35 cellular contexts compared by ENCODE assay signal in genomic region chr12:44174053-44174452, GRCh38.
"Had no signal": no experiment of that assay in that cellular context is flagged by ENCODE, and none has a peak within 500 bp of the region (broad histone marks: within the 10 kb centered on the region; RNA-seq: fewer than 3 reads in every experiment).

No MANE protein-coding gene starts in this region.

- H3K27me3 ChIP-seq: MG63 had no signal

- DNase-seq: Karpas-422, Kasumi-1, KG1, MG63, MM.1S, MV-4-11, NCI-H1048, NCI-H1092, NCI-H1092 treated with DMSO at 0.1 percent for 48 hours, NCI-H1105, NCI-H1105 treated with DMSO at 0.1 percent for 48 hours, NCI-H1417, NCI-H1417 treated with DMSO at 0.1 percent for 48 hours, NCI-H1436, NCI-H1436 treated with DMSO at 0.1 percent for 48 hours, NCI-H146, NCI-H1694, NCI-H1694 treated with DMSO at 0.1 percent for 48 hours, NCI-H187, NCI-H187 treated with DMSO at 0.1 percent for 48 hours, NCI-H1930, NCI-H2029, NCI-H2029 treated with DMSO at 0.1 percent for 48 hours, NCI-H2081, NCI-H2081 treated with DMSO at 0.1 percent for 48 hours, NCI-H2107, NCI-H2171, NCI-H2171 treated with DMSO at 0.1 percent for 48 hours, NCI-H2227 treated with DMSO at 0.1 percent for 48 hours, NCI-H226, NCI-H345, NCI-H446, NCI-H446 treated with DMSO at 0.1 percent for 48 hours, NCI-H510A had no signal

- H3K36me3 ChIP-seq: MG63 had no signal

- H3K27ac ChIP-seq: KMS-11 had no signal

- H3K4me3 ChIP-seq: MG63 had no signal

- H3K9ac ChIP-seq: KMS-11 had no signal

- H3K9me3 ChIP-seq: MG63 had no signal

- H3K4me2 ChIP-seq: KMS-11 had no signal
